ENCODE assay signal across 1 cellular context in the genomic region with DNA sequence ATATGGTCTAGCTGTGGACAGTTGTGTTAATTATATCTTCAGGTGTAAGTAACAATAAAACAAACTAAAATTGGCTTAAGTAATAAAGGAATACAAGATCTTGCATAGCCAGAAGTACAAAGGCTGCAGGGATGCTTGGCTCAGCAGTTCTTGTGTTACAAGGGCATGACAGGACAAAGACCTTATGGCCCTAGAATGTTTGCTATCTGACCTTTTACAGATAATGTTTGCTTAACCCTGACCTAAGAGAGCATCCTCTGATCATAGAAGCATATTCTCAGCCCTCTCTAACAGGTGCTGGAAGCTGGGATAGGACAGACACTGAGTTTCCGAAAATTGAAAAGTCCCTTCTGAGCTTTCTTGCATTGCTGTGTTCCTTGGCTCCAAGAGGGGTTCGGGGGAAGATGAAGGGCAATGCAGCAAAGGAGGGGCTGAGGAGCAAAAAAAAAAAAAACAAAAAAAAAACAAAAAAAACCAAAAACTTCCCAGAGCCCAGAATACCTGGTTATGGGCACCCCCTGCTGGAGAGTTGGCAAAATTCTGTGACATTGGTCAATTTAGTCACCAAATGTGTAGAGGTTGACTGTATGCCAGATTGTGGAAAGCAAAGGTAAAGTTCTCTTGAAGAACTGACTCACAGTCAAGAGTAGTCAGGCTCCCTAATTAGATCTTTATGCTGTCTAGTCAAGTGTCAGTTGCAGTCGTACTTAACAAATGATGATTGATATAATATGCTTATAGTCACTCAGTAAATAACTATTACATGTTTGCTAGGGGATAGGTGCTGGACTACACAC.
TF ChIP-seq lines count a peak whose summit lies in the region.

No MANE protein-coding gene starts in this region.

TF ChIP-seq in HepG2, 621 proteins besides CTCF, POLR2A, EP300 and RAD21 (continued from another document and continues in another):
- TF ChIP-seq, protein P1, sequence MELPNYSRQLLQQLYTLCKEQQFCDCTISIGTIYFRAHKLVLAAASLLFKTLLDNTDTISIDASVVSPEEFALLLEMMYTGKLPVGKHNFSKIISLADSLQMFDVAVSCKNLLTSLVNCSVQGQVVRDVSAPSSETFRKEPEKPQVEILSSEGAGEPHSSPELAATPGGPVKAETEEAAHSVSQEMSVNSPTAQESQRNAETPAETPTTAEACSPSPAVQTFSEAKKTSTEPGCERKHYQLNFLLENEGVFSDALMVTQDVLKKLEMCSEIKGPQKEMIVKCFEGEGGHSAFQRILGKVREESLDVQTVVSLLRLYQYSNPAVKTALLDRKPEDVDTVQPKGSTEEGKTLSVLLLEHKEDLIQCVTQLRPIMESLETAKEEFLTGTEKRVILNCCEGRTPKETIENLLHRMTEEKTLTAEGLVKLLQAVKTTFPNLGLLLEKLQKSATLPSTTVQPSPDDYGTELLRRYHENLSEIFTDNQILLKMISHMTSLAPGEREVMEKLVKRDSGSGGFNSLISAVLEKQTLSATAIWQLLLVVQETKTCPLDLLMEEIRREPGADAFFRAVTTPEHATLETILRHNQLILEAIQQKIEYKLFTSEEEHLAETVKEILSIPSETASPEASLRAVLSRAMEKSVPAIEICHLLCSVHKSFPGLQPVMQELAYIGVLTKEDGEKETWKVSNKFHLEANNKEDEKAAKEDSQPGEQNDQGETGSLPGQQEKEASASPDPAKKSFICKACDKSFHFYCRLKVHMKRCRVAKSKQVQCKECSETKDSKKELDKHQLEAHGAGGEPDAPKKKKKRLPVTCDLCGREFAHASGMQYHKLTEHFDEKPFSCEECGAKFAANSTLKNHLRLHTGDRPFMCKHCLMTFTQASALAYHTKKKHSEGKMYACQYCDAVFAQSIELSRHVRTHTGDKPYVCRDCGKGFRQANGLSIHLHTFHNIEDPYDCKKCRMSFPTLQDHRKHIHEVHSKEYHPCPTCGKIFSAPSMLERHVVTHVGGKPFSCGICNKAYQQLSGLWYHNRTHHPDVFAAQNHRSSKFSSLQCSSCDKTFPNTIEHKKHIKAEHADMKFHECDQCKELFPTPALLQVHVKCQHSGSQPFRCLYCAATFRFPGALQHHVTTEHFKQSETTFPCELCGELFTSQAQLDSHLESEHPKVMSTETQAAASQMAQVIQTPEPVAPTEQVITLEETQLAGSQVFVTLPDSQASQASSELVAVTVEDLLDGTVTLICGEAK (IDR thresholded peaks at IDR 0.05), result no peak
- TF ChIP-seq, protein P1 (CRISPR knock-in tag; IDR thresholded peaks at IDR 0.05), result no peak
- TF ChIP-seq ZNF776 (CRISPR knock-in tag; IDR thresholded peaks at IDR 0.05) (no peak), HNRNPLL (IDR thresholded peaks at IDR 0.05; ENCODE audit: low read depth, low read length, poor library complexity, severe bottlenecking) (no peak), SMC3 (IDR thresholded peaks at IDR 0.05; ENCODE audit: low read length) (peak; percentile 54), HNF4A (CRISPR knock-in tag; IDR thresholded peaks at IDR 0.05) (peak; percentile 51), JUND (CRISPR knock-in tag; IDR thresholded peaks at IDR 0.05) (no peak), ZNF780A (CRISPR knock-in tag; IDR thresholded peaks at IDR 0.05) (no peak), RFX1 (IDR thresholded peaks at IDR 0.05) (no peak), ZNF256 (CRISPR knock-in tag; conservative IDR thresholded peaks at IDR 0.05) (no peak), NFIC (IDR thresholded peaks at IDR 0.05; ENCODE audit: low read length) (0 out of 2 replicates have a peak, but pooled peaks have one; percentile 30), ATF7 (IDR thresholded peaks at IDR 0.05) (no peak), ATF7 (CRISPR knock-in tag; IDR thresholded peaks at IDR 0.05) (no peak), ZNF768 (CRISPR knock-in tag; IDR thresholded peaks at IDR 0.05) (no peak), MZF1 (CRISPR knock-in tag; IDR thresholded peaks at IDR 0.05; ENCODE audit: borderline replicate concordance) (no peak), ZNF230 (CRISPR knock-in tag; IDR thresholded peaks at IDR 0.05) (no peak), AHR (CRISPR knock-in tag; IDR thresholded peaks at IDR 0.05) (no peak), SSRP1 (CRISPR knock-in tag; IDR thresholded peaks at IDR 0.05) (no peak), TMF1 (CRISPR knock-in tag; IDR thresholded peaks at IDR 0.05; ENCODE audit: low read depth) (no peak)
- TF ChIP-seq, protein P2, sequence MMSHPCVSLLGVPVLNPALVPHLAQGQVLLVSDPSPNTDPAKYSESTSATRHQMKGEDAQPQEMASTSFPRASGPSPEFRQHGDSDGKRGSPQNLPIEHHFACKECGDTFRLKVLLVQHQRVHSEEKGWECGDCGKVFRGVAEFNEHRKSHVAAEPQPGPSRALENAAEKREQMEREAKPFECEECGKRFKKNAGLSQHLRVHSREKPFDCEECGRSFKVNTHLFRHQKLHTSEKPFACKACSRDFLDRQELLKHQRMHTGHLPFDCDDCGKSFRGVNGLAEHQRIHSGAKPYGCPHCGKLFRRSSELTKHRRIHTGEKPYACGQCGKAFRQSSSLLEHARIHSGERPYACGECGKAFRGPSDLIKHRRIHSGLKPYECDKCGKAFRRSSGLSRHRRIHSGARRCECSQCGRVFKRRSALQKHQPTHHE (CRISPR knock-in tag; IDR thresholded peaks at IDR 0.05; ENCODE audit: borderline replicate concordance), result no peak
- TF ChIP-seq, protein P3, sequence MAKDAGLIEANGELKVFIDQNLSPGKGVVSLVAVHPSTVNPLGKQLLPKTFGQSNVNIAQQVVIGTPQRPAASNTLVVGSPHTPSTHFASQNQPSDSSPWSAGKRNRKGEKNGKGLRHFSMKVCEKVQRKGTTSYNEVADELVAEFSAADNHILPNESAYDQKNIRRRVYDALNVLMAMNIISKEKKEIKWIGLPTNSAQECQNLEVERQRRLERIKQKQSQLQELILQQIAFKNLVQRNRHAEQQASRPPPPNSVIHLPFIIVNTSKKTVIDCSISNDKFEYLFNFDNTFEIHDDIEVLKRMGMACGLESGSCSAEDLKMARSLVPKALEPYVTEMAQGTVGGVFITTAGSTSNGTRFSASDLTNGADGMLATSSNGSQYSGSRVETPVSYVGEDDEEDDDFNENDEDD (CRISPR knock-in tag; IDR thresholded peaks at IDR 0.05; ENCODE audit: borderline replicate concordance), result no peak
- TF ChIP-seq, protein P4, sequence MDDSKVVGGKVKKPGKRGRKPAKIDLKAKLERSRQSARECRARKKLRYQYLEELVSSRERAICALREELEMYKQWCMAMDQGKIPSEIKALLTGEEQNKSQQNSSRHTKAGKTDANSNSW (CRISPR knock-in tag; IDR thresholded peaks at IDR 0.05; ENCODE audit: borderline replicate concordance), result no peak
- TF ChIP-seq, protein P5, sequence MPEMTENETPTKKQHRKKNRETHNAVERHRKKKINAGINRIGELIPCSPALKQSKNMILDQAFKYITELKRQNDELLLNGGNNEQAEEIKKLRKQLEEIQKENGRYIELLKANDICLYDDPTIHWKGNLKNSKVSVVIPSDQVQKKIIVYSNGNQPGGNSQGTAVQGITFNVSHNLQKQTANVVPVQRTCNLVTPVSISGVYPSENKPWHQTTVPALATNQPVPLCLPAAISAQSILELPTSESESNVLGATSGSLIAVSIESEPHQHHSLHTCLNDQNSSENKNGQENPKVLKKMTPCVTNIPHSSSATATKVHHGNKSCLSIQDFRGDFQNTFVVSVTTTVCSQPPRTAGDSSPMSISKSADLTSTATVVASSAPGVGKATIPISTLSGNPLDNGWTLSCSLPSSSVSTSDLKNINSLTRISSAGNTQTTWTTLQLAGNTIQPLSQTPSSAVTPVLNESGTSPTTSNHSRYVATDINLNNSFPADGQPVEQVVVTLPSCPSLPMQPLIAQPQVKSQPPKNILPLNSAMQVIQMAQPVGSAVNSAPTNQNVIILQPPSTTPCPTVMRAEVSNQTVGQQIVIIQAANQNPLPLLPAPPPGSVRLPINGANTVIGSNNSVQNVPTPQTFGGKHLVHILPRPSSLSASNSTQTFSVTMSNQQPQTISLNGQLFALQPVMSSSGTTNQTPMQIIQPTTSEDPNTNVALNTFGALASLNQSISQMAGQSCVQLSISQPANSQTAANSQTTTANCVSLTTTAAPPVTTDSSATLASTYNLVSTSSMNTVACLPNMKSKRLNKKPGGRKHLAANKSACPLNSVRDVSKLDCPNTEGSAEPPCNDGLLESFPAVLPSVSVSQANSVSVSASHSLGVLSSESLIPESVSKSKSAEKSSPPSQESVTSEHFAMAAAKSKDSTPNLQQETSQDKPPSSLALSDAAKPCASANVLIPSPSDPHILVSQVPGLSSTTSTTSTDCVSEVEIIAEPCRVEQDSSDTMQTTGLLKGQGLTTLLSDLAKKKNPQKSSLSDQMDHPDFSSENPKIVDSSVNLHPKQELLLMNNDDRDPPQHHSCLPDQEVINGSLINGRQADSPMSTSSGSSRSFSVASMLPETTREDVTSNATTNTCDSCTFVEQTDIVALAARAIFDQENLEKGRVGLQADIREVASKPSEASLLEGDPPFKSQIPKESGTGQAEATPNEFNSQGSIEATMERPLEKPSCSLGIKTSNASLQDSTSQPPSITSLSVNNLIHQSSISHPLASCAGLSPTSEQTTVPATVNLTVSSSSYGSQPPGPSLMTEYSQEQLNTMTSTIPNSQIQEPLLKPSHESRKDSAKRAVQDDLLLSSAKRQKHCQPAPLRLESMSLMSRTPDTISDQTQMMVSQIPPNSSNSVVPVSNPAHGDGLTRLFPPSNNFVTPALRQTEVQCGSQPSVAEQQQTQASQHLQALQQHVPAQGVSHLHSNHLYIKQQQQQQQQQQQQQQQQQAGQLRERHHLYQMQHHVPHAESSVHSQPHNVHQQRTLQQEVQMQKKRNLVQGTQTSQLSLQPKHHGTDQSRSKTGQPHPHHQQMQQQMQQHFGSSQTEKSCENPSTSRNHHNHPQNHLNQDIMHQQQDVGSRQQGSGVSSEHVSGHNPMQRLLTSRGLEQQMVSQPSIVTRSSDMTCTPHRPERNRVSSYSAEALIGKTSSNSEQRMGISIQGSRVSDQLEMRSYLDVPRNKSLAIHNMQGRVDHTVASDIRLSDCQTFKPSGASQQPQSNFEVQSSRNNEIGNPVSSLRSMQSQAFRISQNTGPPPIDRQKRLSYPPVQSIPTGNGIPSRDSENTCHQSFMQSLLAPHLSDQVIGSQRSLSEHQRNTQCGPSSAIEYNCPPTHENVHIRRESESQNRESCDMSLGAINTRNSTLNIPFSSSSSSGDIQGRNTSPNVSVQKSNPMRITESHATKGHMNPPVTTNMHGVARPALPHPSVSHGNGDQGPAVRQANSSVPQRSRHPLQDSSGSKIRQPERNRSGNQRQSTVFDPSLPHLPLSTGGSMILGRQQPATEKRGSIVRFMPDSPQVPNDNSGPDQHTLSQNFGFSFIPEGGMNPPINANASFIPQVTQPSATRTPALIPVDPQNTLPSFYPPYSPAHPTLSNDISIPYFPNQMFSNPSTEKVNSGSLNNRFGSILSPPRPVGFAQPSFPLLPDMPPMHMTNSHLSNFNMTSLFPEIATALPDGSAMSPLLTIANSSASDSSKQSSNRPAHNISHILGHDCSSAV (CRISPR knock-in tag; IDR thresholded peaks at IDR 0.05; ENCODE audit: borderline replicate concordance), result no peak
- TF ChIP-seq, protein P6, sequence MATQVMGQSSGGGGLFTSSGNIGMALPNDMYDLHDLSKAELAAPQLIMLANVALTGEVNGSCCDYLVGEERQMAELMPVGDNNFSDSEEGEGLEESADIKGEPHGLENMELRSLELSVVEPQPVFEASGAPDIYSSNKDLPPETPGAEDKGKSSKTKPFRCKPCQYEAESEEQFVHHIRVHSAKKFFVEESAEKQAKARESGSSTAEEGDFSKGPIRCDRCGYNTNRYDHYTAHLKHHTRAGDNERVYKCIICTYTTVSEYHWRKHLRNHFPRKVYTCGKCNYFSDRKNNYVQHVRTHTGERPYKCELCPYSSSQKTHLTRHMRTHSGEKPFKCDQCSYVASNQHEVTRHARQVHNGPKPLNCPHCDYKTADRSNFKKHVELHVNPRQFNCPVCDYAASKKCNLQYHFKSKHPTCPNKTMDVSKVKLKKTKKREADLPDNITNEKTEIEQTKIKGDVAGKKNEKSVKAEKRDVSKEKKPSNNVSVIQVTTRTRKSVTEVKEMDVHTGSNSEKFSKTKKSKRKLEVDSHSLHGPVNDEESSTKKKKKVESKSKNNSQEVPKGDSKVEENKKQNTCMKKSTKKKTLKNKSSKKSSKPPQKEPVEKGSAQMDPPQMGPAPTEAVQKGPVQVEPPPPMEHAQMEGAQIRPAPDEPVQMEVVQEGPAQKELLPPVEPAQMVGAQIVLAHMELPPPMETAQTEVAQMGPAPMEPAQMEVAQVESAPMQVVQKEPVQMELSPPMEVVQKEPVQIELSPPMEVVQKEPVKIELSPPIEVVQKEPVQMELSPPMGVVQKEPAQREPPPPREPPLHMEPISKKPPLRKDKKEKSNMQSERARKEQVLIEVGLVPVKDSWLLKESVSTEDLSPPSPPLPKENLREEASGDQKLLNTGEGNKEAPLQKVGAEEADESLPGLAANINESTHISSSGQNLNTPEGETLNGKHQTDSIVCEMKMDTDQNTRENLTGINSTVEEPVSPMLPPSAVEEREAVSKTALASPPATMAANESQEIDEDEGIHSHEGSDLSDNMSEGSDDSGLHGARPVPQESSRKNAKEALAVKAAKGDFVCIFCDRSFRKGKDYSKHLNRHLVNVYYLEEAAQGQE (IDR thresholded peaks at IDR 0.05; ENCODE audit: borderline replicate concordance in 1 of 2, low read depth in 1 of 2, low read length in 2 of 2), result no peak
